In the genomic region with DNA sequence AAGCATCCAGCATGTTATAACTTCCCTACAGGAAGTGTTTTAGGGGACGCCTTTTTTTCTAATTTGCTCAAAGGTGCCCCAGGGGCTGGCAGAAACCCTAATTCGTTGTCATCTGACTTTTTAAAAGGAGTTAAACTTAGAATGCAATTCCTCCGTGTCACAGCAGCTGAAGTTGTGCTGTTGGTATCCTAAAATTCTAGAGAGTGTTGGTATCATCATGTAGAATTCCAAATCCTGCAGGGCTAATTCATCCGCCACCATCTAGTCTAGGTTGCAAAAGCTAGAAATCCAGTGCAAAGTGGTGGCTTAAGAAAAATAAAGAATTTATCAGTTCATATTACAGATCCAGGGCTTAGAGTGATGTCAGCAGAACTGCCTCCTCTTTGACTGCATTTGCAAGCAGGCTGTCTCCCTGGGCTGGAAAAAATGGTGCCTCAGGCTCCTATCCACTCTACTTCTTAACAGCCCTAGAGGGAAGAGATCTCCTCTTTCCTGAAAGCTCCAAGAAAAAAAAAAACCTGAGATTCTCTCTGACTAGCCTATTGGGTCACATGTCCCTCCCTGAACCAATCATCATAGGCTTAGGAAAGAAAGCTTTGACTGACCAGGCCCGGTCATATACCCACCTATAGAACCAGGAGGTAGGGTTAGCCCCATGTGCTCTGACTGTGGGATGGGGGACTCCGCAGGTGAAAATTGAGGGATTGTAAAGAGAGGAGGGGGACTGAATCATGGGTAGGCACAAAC, we compare ENCODE assay signal across 9 cellular contexts.
DNase-seq lines count a peak whose midpoint lies in the region; ATAC-seq and TF ChIP-seq lines count a peak whose summit lies in the region.
"Had no signal": no experiment of that assay in that cellular context is flagged by ENCODE, and none has a peak within 500 bp of the region (broad histone marks: within the 10 kb centered on the region; RNA-seq: fewer than 3 reads in every experiment).

No MANE protein-coding gene starts in this region.

- intact Hi-C loops in CD4-positive, alpha-beta T cell (cut with DNase I, micrococcal nuclease): loop anchor here (1.0 to 10.0 kb wide), 8 partner anchors 15 to 386 kb away; a partner anchor contains a TSS
- intact Hi-C loops in HCT116 (cut with micrococcal nuclease) (loop anchor here (1.0 kb wide), 2 partner anchors 90 to 386 kb away; a partner anchor contains a TSS), mucosa of descending colon (cut with DNase I, micrococcal nuclease) (no loop called here)

- H3K36me3 ChIP-seq in HCT116 (ENCODE audit: control insufficient read depth in 1 of 2, insufficient read depth in 2 of 2, low read length in 2 of 2) (no peaks in the 10 kb centered on the region), adipocyte (ENCODE audit: control insufficient read depth, insufficient read depth, low read length, severe bottlenecking) (no peaks in the 10 kb centered on the region), mucosa of descending colon (ENCODE audit: low read depth) (no peaks in the 10 kb centered on the region)

- H3K4me2 ChIP-seq in HCT116 (ENCODE audit: low read length): peak overlapping the region; percentile 86

- POLR2A ChIA-PET in CD4-positive, alpha-beta T cell (lab: Charles Lee): interaction anchor here (0.7 to 1.1 kb wide), 3 partner anchors 90 to 142 kb away, joined by 3 to 5 read pairs (median 3); a partner anchor contains a TSS
- POLR2A ChIA-PET in HCT116 (lab: Charles Lee): interaction anchor here (0.6 to 1.0 kb wide), 2 partner anchors 21 to 74 kb away, joined by 3 to 8 read pairs; a partner anchor contains a TSS

- H3K9me3 ChIP-seq in CD4-positive, alpha-beta T cell (ENCODE audit: control insufficient read depth, low read length): no peaks in the 10 kb centered on the region
- no peaks in the 10 kb centered on the region for H3K9me3 ChIP-seq in HCT116 (ENCODE audit: control insufficient read depth in 1 of 2, insufficient read depth in 1 of 2, low read depth in 1 of 2, low read length in 2 of 2)
- H3K9me3 ChIP-seq in adipocyte (ENCODE audit: control insufficient read depth, low read length): no peaks in the 10 kb centered on the region
- H3K9me3 ChIP-seq in mucosa of descending colon: peaks cover 8% of the 10 kb centered on the region

- peak overlapping the region; percentile 58 for H2AFZ ChIP-seq in HCT116 (ENCODE audit: low read depth, low read length, poor library complexity, severe bottlenecking)

- no peak overlapping the region for H3K4me3 Mint-ChIP-seq in CD4-positive, alpha-beta T cell

- peak; percentile 81 for TF ChIP-seq CTCF in CD4-positive, alpha-beta T cell (IDR thresholded peaks at IDR 0.05)
- peak in 1 of 3 experiments; percentile 89; a peak in 1 of 6 replicates for TF ChIP-seq CTCF in HCT116 (IDR thresholded peaks at IDR 0.05 in 2 of 3, conservative IDR thresholded peaks at IDR 0.05 in 1 of 3; ENCODE audit: borderline replicate concordance in 1 of 3, insufficient read depth in 1 of 3, low read depth in 2 of 3, low read length in 2 of 3)
- peak; percentile 32 for TF ChIP-seq CTCF in mucosa of descending colon (IDR thresholded peaks at IDR 0.05)
- TF ChIP-seq CTCF in GM13976 (IDR thresholded peaks at IDR 0.05; ENCODE audit: borderline replicate concordance, control extremely low read depth, extremely low read depth, insufficient read depth, missing control alignments): no peak

- DNase-seq in CD4-positive, alpha-beta T cell: no peak
- DNase-seq in HCT116 (ENCODE audit: low read depth, low spot score) (peak; percentile 56), adipocyte (ENCODE audit: low read depth) (peak; percentile 85), mucosa of descending colon (peak in 1 of 3 donors; percentile 10), midbrain (lab: John Stamatoyannopoulos, UW) (no peak), GM13976 (ENCODE audit: low spot score) (no peak), NK-92 (lab: John Stamatoyannopoulos, UW; ENCODE audit: unreplicated experiment) (no peak)
- DNase-seq: activated CD4-positive, alpha-beta T cell treated with anti-CD3 and anti-CD28 coated beads for 1 hour had no signal

- H3K4me3 ChIP-seq in HCT116 (replicated peaks in 1 of 2; ENCODE audit: low read depth in 1 of 2, low read length in 2 of 2): peak overlapping the region in 1 of 2 experiments; percentile 49; a peak in 2 of 4 replicates
- H3K4me3 ChIP-seq in adipocyte (ENCODE audit: low read length): peak overlapping the region; percentile 58
- no peak overlapping the region for H3K4me3 ChIP-seq in mucosa of descending colon

- RAD21 ChIA-PET in HCT116 (lab: Charles Lee; ENCODE audit: low non-redundant PET in 1 of 2, low total read pairs in 2 of 2, uncharacterized antibody in 2 of 2, unreplicated experiment in 2 of 2): no interaction called here

- H3K36me3 Mint-ChIP-seq in CD4-positive, alpha-beta T cell (ENCODE audit: low read depth): no peaks in the 10 kb centered on the region

- no peaks in the 10 kb centered on the region for H3K9me2 ChIP-seq in HCT116 (ENCODE audit: insufficient read depth)

- in situ Hi-C loops in GM13976 (cut with MboI; ENCODE audit: low sequenced_read_pairs, unreplicated experiment): no loop called here

- no peak for TF ChIP-seq POLR2A in HCT116 (IDR thresholded peaks at IDR 0.05; ENCODE audit: borderline replicate concordance, extremely low read depth, insufficient read depth, insufficient read length)

- H4K20me1 ChIP-seq in HCT116 (ENCODE audit: insufficient read depth): no peaks in the 10 kb centered on the region

- peaks cover 19% of the 10 kb centered on the region for H3K4me1 Mint-ChIP-seq in CD4-positive, alpha-beta T cell (ENCODE audit: low read depth)

- H3K79me2 ChIP-seq in HCT116 (ENCODE audit: insufficient read depth, low read length): no peaks in the 10 kb centered on the region

- TF ChIP-seq RAD21 in HCT116 (IDR thresholded peaks at IDR 0.05; ENCODE audit: low read depth): peak; percentile 91

- peak overlapping the region; percentile 0 for H3K27ac Mint-ChIP-seq in CD4-positive, alpha-beta T cell

- H3K27me3 ChIP-seq in CD4-positive, alpha-beta T cell (ENCODE audit: control insufficient read depth, insufficient read depth, low read length): no peaks in the 10 kb centered on the region
- H3K27me3 ChIP-seq in HCT116 (ENCODE audit: insufficient read depth, low read length) (no peaks in the 10 kb centered on the region), adipocyte (replicated peaks; ENCODE audit: control insufficient read depth, insufficient read depth, low read length) (peaks cover 14% of the 10 kb centered on the region)

- H3K9me3 Mint-ChIP-seq in CD4-positive, alpha-beta T cell: no peaks in the 10 kb centered on the region

- H3K27me3 Mint-ChIP-seq in CD4-positive, alpha-beta T cell: no peaks in the 10 kb centered on the region

- CTCF ChIA-PET in CD4-positive, alpha-beta T cell (lab: Charles Lee): interaction anchor here (0.8 to 1.6 kb wide), 3 partner anchors 30 to 90 kb away, joined by 3 to 5 read pairs (median 5); a partner anchor contains a TSS
- CTCF ChIA-PET in HCT116 (lab: Charles Lee): interaction anchor here (0.9 to 2.6 kb wide), 6 partner anchors 11 to 386 kb away, joined by 3 to 16 read pairs (median 7); a partner anchor contains a TSS

- no peak for ATAC-seq in CD4-positive, alpha-beta T cell (ENCODE audit: poor library complexity)
- no peak for ATAC-seq in HCT116
- ATAC-seq in mucosa of descending colon: no peak
- no peak for ATAC-seq in GM21825 (IDR thresholded peaks at IDR 0.05; ENCODE audit: unreplicated experiment)

- BruUV-seq in HCT116 (replicated peaks; lab: Mats Ljungman, UMichigan): no TSS peak

- no peak overlapping the region for H3K27ac ChIP-seq in CD4-positive, alpha-beta T cell (ENCODE audit: low read depth, low read length)
- peak overlapping the region; percentile 66; the same call in 1 of the 2 replicates for H3K27ac ChIP-seq in HCT116 (ENCODE audit: low read depth, low read length)

- peak overlapping the region; percentile 37 for H3K9ac ChIP-seq in HCT116 (ENCODE audit: low read length)
- H3K9ac ChIP-seq in adipocyte (ENCODE audit: low read length): peak overlapping the region; percentile 64

- H3K4me1 ChIP-seq in HCT116 (ENCODE audit: control insufficient read depth in 1 of 2, insufficient read depth in 2 of 2, low read length in 2 of 2) (peaks cover 10 to 21% of the 10 kb centered on the region in 2 experiments), adipocyte (ENCODE audit: control insufficient read depth, insufficient read depth, low read length) (peaks cover 28% of the 10 kb centered on the region), mucosa of descending colon (ENCODE audit: low read depth) (peaks cover 8% of the 10 kb centered on the region)

TF ChIP-seq in HCT116, 20 proteins besides CTCF, POLR2A, EP300 and RAD21 (continues in another document):
- TF ChIP-seq, protein P1, sequence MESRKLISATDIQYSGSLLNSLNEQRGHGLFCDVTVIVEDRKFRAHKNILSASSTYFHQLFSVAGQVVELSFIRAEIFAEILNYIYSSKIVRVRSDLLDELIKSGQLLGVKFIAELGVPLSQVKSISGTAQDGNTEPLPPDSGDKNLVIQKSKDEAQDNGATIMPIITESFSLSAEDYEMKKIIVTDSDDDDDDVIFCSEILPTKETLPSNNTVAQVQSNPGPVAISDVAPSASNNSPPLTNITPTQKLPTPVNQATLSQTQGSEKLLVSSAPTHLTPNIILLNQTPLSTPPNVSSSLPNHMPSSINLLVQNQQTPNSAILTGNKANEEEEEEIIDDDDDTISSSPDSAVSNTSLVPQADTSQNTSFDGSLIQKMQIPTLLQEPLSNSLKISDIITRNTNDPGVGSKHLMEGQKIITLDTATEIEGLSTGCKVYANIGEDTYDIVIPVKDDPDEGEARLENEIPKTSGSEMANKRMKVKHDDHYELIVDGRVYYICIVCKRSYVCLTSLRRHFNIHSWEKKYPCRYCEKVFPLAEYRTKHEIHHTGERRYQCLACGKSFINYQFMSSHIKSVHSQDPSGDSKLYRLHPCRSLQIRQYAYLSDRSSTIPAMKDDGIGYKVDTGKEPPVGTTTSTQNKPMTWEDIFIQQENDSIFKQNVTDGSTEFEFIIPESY (IDR thresholded peaks at IDR 0.05; ENCODE audit: extremely low read depth, insufficient replicate concordance, low read length): no peak
- no peak for TF ChIP-seq SRF (IDR thresholded peaks at IDR 0.05; ENCODE audit: low read depth)
- no peak for TF ChIP-seq SIN3A (IDR thresholded peaks at IDR 0.05; ENCODE audit: low read depth)
- TF ChIP-seq EZH2phosphoT487 (IDR thresholded peaks at IDR 0.05; ENCODE audit: borderline replicate concordance): no peak

Comparison
In these comparisons a context has a peak if more than half of its experiments do, and no peak if none do; other contexts are left out.
1. DNase-seq: peak in HCT116 (single experiment) and adipocyte (single experiment); none in CD4-positive, alpha-beta T cell (0 of 10), midbrain (single experiment), GM13976 (single experiment) and NK-92 (single experiment).
2. intact Hi-C loops: an anchor here in CD4-positive, alpha-beta T cell (1.0 to 10.0 kb wide) and HCT116 (1.0 kb wide); none called in mucosa of descending colon.